11 cellular contexts compared by ENCODE assay signal in the genomic region with DNA sequence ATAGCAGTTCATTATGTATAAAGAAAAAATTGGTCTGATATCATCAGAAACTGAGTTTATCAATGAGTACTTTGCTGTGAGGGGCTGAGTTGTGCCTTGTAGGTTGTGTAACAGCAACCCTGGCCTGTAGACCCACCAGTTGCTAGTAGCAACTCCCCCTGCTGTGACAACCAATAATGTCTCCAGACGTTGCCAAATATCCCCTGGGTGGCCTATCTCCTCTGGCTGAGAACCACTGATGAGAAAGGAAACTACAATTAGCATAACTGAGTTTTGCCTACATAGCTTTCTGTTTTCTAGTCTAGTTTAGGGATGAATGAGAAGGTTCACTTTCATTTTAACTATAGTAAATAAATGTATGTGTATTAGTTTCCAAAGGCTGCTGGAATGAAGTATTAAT.
DNase-seq lines count a peak whose midpoint lies in the region; ATAC-seq, FAIRE-seq and TF ChIP-seq lines count a peak whose summit lies in the region.
"Had no signal": no experiment of that assay in that cellular context is flagged by ENCODE, and none has a peak within 500 bp of the region (broad histone marks: within the 10 kb centered on the region; RNA-seq: fewer than 3 reads in every experiment).

No MANE protein-coding gene starts in this region.

- no peak for TF ChIP-seq RAD21 in HepG2 (CRISPR knock-in tag; IDR thresholded peaks at IDR 0.05)

- H4K20me1 ChIP-seq in HepG2 (ENCODE audit: insufficient read depth, low read length): no peaks in the 10 kb centered on the region

- no peak overlapping the region for H3K4me3 Mint-ChIP-seq in activated CD8-positive, alpha-beta memory T cell treated with anti-CD3 and anti-CD28 coated beads, Interleukin-2, amount 10 ng/mL, durations not matched to agents 7 days and 5 days
- H3K4me3 Mint-ChIP-seq: activated naive CD4-positive, alpha-beta T cell treated with anti-CD3 and anti-CD28 coated beads, Interleukin-2, amount 50 U/mL, for 24 hours had no signal

- no peak overlapping the region for H2AFZ ChIP-seq in mesenchymal stem cell (ENCODE audit: low read depth, low read length)
- no peak overlapping the region for H2AFZ ChIP-seq in HepG2 (ENCODE audit: low read length)

- in situ Hi-C loops in HepG2 (cut with HindIII; ENCODE audit: extremely low pct_ligation_motif_present, low pct_unique_long_range_greater_than_20kb): no loop called here

- no peak overlapping the region for H3K27ac Mint-ChIP-seq in activated CD8-positive, alpha-beta memory T cell treated with anti-CD3 and anti-CD28 coated beads, Interleukin-2, amount 10 ng/mL, durations not matched to agents 7 days and 5 days
- H3K27ac Mint-ChIP-seq: activated naive CD4-positive, alpha-beta T cell treated with anti-CD3 and anti-CD28 coated beads, Interleukin-2, amount 50 U/mL, for 24 hours had no signal

- H3K23ac ChIP-seq in mesenchymal stem cell (ENCODE audit: low read length in 2 of 2): no peak overlapping the region

- H3K9me3 ChIP-seq in mesenchymal stem cell (ENCODE audit: control insufficient read depth, low read length): no peaks in the 10 kb centered on the region
- no peaks in the 10 kb centered on the region for H3K9me3 ChIP-seq in HepG2 (ENCODE audit: low read length)
- H3K9me3 ChIP-seq: ovary had no signal

- H3K14ac ChIP-seq in mesenchymal stem cell (ENCODE audit: low read length in 2 of 2): no peak overlapping the region

- no peak overlapping the region for H3K4ac ChIP-seq in mesenchymal stem cell (ENCODE audit: low read depth in 1 of 2, low read length in 2 of 2)

- H4K8ac ChIP-seq in mesenchymal stem cell (ENCODE audit: low read length): no peak overlapping the region

- H3K27ac ChIP-seq in mesenchymal stem cell (ENCODE audit: low read length, poor library complexity, severe bottlenecking) (no peak overlapping the region), HepG2 (ENCODE audit: extremely low read length, insufficient read depth, low read length) (no peak overlapping the region)
- H3K27ac ChIP-seq: ovary had no signal

- H3K4me3 ChIP-seq in mesenchymal stem cell (ENCODE audit: insufficient read depth in 1 of 2, low read depth in 1 of 2, low read length in 2 of 2) (no peak overlapping the region), HepG2 (replicated peaks in 1 of 3; ENCODE audit: insufficient read depth in 1 of 3, low read depth in 2 of 3, low read length in 3 of 3) (no peak overlapping the region)
- H3K4me3 ChIP-seq: ovary had no signal

- no peak overlapping the region for H2BK15ac ChIP-seq in mesenchymal stem cell (ENCODE audit: low read depth, poor library complexity, severe bottlenecking)

- no peak for DNase-seq in activated CD8-positive, alpha-beta memory T cell treated with anti-CD3 and anti-CD28 coated beads, Interleukin-2, amount 10 ng/mL, durations not matched to agents 7 days and 5 days
- DNase-seq in activated CD8-positive, alpha-beta memory T cell treated with anti-CD3 and anti-CD28 coated beads for 24 hours: no peak
- no peak for DNase-seq in mesenchymal stem cell
- DNase-seq in HepG2 (ENCODE audit: low spot score): no peak
- DNase-seq in pons (ENCODE audit: low spot score): no peak
- DNase-seq in dedifferentiated amniotic fluid mesenchymal stem cell (ENCODE audit: extremely low spot score): no peak
- DNase-seq: ovary had no signal

- peaks cover 12% of the 10 kb centered on the region for H3K4me1 Mint-ChIP-seq in activated CD8-positive, alpha-beta memory T cell treated with anti-CD3 and anti-CD28 coated beads, Interleukin-2, amount 10 ng/mL, durations not matched to agents 7 days and 5 days
- H3K4me1 Mint-ChIP-seq: activated naive CD4-positive, alpha-beta T cell treated with anti-CD3 and anti-CD28 coated beads, Interleukin-2, amount 50 U/mL, for 24 hours had no signal

- H3K27me3 Mint-ChIP-seq in activated CD8-positive, alpha-beta memory T cell treated with anti-CD3 and anti-CD28 coated beads, Interleukin-2, amount 10 ng/mL, durations not matched to agents 7 days and 5 days: no peaks in the 10 kb centered on the region

- H3K79me2 ChIP-seq in HepG2 (ENCODE audit: insufficient read depth, low read length): no peaks in the 10 kb centered on the region

- intact Hi-C loops in HepG2 (cut with micrococcal nuclease; ENCODE audit: unreplicated experiment): no loop called here

- H3K9me3 Mint-ChIP-seq in activated CD8-positive, alpha-beta memory T cell treated with anti-CD3 and anti-CD28 coated beads, Interleukin-2, amount 10 ng/mL, durations not matched to agents 7 days and 5 days (ENCODE audit: low read depth): no peaks in the 10 kb centered on the region

- POLR2A ChIA-PET in HepG2 (lab: Yijun Ruan, JAX): no interaction called here

- TF ChIP-seq CTCF in HepG2 (CRISPR knock-in tag; IDR thresholded peaks at IDR 0.05): no peak

- H4K91ac ChIP-seq in mesenchymal stem cell (ENCODE audit: low read length): no peak overlapping the region

- no peak overlapping the region for H2BK120ac ChIP-seq in mesenchymal stem cell (ENCODE audit: low read depth, low read length)

- TF ChIP-seq POLR2A in HepG2 (IDR thresholded peaks at IDR 0.05; ENCODE audit: insufficient read depth in 1 of 2, low read depth in 2 of 2, low read length in 2 of 2): no peak

- TF ChIP-seq EP300 in HepG2 (IDR thresholded peaks at IDR 0.05; ENCODE audit: low read depth in 2 of 2, low read length in 2 of 2): no peak
- TF ChIP-seq EP300 in HepG2 (CRISPR knock-in tag; IDR thresholded peaks at IDR 0.05; ENCODE audit: borderline replicate concordance): no peak

- peak; percentile 39 for ATAC-seq in activated CD8-positive, alpha-beta memory T cell treated with anti-CD3 and anti-CD28 coated beads, Interleukin-2, amount 10 ng/mL, durations not matched to agents 7 days and 5 days
- ATAC-seq in GM21786 (IDR thresholded peaks at IDR 0.05; ENCODE audit: unreplicated experiment) (peak; percentile 91), HG03342 (IDR thresholded peaks at IDR 0.05; ENCODE audit: unreplicated experiment) (peak; percentile 94), HepG2 (no peak)

- H3K27me3 ChIP-seq in mesenchymal stem cell (ENCODE audit: control insufficient read depth in 1 of 2, insufficient read depth in 1 of 2, low read length in 2 of 2) (no peaks in the 10 kb centered on the region), HepG2 (ENCODE audit: control insufficient read depth in 1 of 2, insufficient read depth in 2 of 2, low read length in 2 of 2) (no peaks in the 10 kb centered on the region)
- H3K27me3 ChIP-seq: ovary had no signal

- no peak overlapping the region for H3K18ac ChIP-seq in mesenchymal stem cell (ENCODE audit: low read depth in 1 of 2, low read length in 2 of 2)

- no TSS peak for BruUV-seq in HepG2 (replicated peaks; lab: Mats Ljungman, UMichigan)

- no peak overlapping the region for H2BK12ac ChIP-seq in mesenchymal stem cell (ENCODE audit: low read length in 2 of 2)

- FAIRE-seq in HepG2 (lab: Jason Lieb, UNC): no peak
- FAIRE-seq: keratinocyte had no signal

- H3K4me1 ChIP-seq in mesenchymal stem cell (ENCODE audit: control insufficient read depth, insufficient read depth, low read depth, low read length) (peaks cover 2% of the 10 kb centered on the region), HepG2 (ENCODE audit: insufficient read depth, low read length) (no peaks in the 10 kb centered on the region)

- H3K4me2 ChIP-seq in mesenchymal stem cell (ENCODE audit: low read length, poor library complexity, severe bottlenecking) (no peak overlapping the region), HepG2 (ENCODE audit: low read depth, low read length) (no peak overlapping the region)

- no peak overlapping the region for H2AK5ac ChIP-seq in mesenchymal stem cell (ENCODE audit: low read length, severe bottlenecking)

- no peaks in the 10 kb centered on the region for H3K36me3 Mint-ChIP-seq in activated CD8-positive, alpha-beta memory T cell treated with anti-CD3 and anti-CD28 coated beads, Interleukin-2, amount 10 ng/mL, durations not matched to agents 7 days and 5 days
- H3K36me3 Mint-ChIP-seq: activated naive CD4-positive, alpha-beta T cell treated with anti-CD3 and anti-CD28 coated beads, Interleukin-2, amount 50 U/mL, for 24 hours had no signal

- CTCF ChIA-PET in activated CD8-positive, alpha-beta memory T cell treated with anti-CD3 and anti-CD28 coated beads, Interleukin-2, amount 10 ng/mL, durations not matched to agents 7 days and 5 days (lab: Charles Lee): no interaction called here
- CTCF ChIA-PET in HepG2 (lab: Yijun Ruan, JAX; ENCODE audit: low intra/inter-chr PET ratio, low total read pairs): no interaction called here

- 0% methylated on average over 1 of the region's 1 CpG for WGBS in mesenchymal stem cell
- 0% methylated on average over 1 of the region's 1 CpG for WGBS in HepG2 (ENCODE audit: low lambda C conversion rate)

- H2BK5ac ChIP-seq in mesenchymal stem cell (ENCODE audit: low read depth, low read length, poor library complexity, severe bottlenecking): peak overlapping the region; percentile 49

- H3K36me3 ChIP-seq in mesenchymal stem cell (ENCODE audit: control insufficient read depth in 1 of 2, insufficient read depth in 2 of 2, low read depth in 1 of 2, low read length in 2 of 2) (no peaks in the 10 kb centered on the region), HepG2 (replicated peaks in 1 of 2; ENCODE audit: control insufficient read depth in 1 of 2, insufficient read depth in 2 of 2, low read length in 2 of 2) (no peaks in the 10 kb centered on the region)
- H3K36me3 ChIP-seq: ovary had no signal

- H3K9ac ChIP-seq in mesenchymal stem cell (ENCODE audit: low read length) (no peak overlapping the region), HepG2 (ENCODE audit: insufficient read depth, low read depth, low read length) (no peak overlapping the region)

- no peaks in the 10 kb centered on the region for H3K79me1 ChIP-seq in mesenchymal stem cell (replicated peaks; ENCODE audit: low read length, poor library complexity, severe bottlenecking)

TF ChIP-seq in HepG2, 621 proteins besides CTCF, POLR2A, EP300 and RAD21 (continues in another document):
- TF ChIP-seq TAF1 (CRISPR knock-in tag; IDR thresholded peaks at IDR 0.05): no peak
- TF ChIP-seq, protein P1, sequence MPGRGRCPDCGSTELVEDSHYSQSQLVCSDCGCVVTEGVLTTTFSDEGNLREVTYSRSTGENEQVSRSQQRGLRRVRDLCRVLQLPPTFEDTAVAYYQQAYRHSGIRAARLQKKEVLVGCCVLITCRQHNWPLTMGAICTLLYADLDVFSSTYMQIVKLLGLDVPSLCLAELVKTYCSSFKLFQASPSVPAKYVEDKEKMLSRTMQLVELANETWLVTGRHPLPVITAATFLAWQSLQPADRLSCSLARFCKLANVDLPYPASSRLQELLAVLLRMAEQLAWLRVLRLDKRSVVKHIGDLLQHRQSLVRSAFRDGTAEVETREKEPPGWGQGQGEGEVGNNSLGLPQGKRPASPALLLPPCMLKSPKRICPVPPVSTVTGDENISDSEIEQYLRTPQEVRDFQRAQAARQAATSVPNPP (CRISPR knock-in tag; IDR thresholded peaks at IDR 0.05): no peak
- no peak for TF ChIP-seq MXI1 (IDR thresholded peaks at IDR 0.05; ENCODE audit: borderline replicate concordance, low read depth, low read length)
- no peak for TF ChIP-seq ZNF563 (CRISPR knock-in tag; IDR thresholded peaks at IDR 0.05)
- no peak for TF ChIP-seq CC2D1A (CRISPR knock-in tag; IDR thresholded peaks at IDR 0.05)
- no peak for TF ChIP-seq ZNF292 (CRISPR knock-in tag; IDR thresholded peaks at IDR 0.05; ENCODE audit: borderline replicate concordance, low read depth)
- no peak for TF ChIP-seq JUNB (CRISPR knock-in tag; IDR thresholded peaks at IDR 0.05; ENCODE audit: borderline replicate concordance)
